ENCODE assay signal across 8 cellular contexts in genomic region chr3:47283596-47284364, GRCh38. TPM values are rescaled to one million over a fixed set of nuclear protein-coding genes. Genes with fewer than 3 reads are reported as not detected.
DNase-seq lines count a peak whose midpoint lies in the region; ATAC-seq and TF ChIP-seq lines count a peak whose summit lies in the region.

No MANE protein-coding gene starts in this region.

- peaks cover 36% of the 10 kb centered on the region for H3K4me1 Mint-ChIP-seq in activated CD8-positive, alpha-beta memory T cell treated with anti-CD3 and anti-CD28 coated beads, Interleukin-2, amount 10 ng/mL, durations not matched to agents 7 days and 5 days

- TF ChIP-seq CTCF in fibroblast of the aortic adventitia (IDR thresholded peaks at IDR 0.05; ENCODE audit: insufficient read depth, low read length) (no peak), ovary (IDR thresholded peaks at IDR 0.05) (no peak)

- ATAC-seq in activated CD8-positive, alpha-beta memory T cell treated with anti-CD3 and anti-CD28 coated beads, Interleukin-2, amount 10 ng/mL, durations not matched to agents 7 days and 5 days: peak; percentile 8
- ATAC-seq in GM18498 (IDR thresholded peaks at IDR 0.05; ENCODE audit: unreplicated experiment): no peak
- no peak for ATAC-seq in HG03196 (IDR thresholded peaks at IDR 0.05; ENCODE audit: unreplicated experiment)

- H3K9ac ChIP-seq in BLaER1 treated with 17β-estradiol and CSF1 and Interleukin-3, amounts not matched to agents 10 nM and 100 nM: peak overlapping the region; percentile 84 to 95 (median 91)
- peak overlapping the region; percentile 89 for H3K9ac ChIP-seq in HUES64 (ENCODE audit: low read depth, low read length)

- H3K27me3 ChIP-seq in BLaER1 treated with 17β-estradiol and CSF1 and Interleukin-3, amounts not matched to agents 10 nM and 100 nM: no peaks in the 10 kb centered on the region
- no peaks in the 10 kb centered on the region for H3K27me3 ChIP-seq in HUES64 (ENCODE audit: insufficient read depth, low read length)
- no peaks in the 10 kb centered on the region for H3K27me3 ChIP-seq in ovary

- peak overlapping the region; percentile 71 to 96 (median 81) for H3K4me3 ChIP-seq in BLaER1 treated with 17β-estradiol and CSF1 and Interleukin-3, amounts not matched to agents 10 nM and 100 nM
- H3K4me3 ChIP-seq in HUES64 (ENCODE audit: low read length) (peak overlapping the region; percentile 83), fibroblast of the aortic adventitia (ENCODE audit: low read depth, low read length) (peak overlapping the region; percentile 96), ovary (peak overlapping the region; percentile 80)

- peak overlapping the region; percentile 87 to 99 (median 94) for H3K27ac ChIP-seq in BLaER1 treated with 17β-estradiol and CSF1 and Interleukin-3, amounts not matched to agents 10 nM and 100 nM
- H3K27ac ChIP-seq in HUES64 (ENCODE audit: low read depth, low read length): peak overlapping the region; percentile 55; the same call in 1 of the 2 replicates
- no peak overlapping the region for H3K27ac ChIP-seq in ovary

- peaks cover 30 to 62% (median 47%) of the 10 kb centered on the region in 10 experiments for H3K4me1 ChIP-seq in BLaER1 treated with 17β-estradiol and CSF1 and Interleukin-3, amounts not matched to agents 10 nM and 100 nM
- H3K4me1 ChIP-seq in HUES64 (ENCODE audit: insufficient read depth, low read length) (0 out of 2 replicates have a peak, but pooled peaks cover 3% of the 10 kb centered on the region), ovary (ENCODE audit: insufficient read depth) (peaks cover 9% of the 10 kb centered on the region)

- H3K27me3 Mint-ChIP-seq in activated CD8-positive, alpha-beta memory T cell treated with anti-CD3 and anti-CD28 coated beads, Interleukin-2, amount 10 ng/mL, durations not matched to agents 7 days and 5 days: no peaks in the 10 kb centered on the region

- H3K27ac Mint-ChIP-seq in activated CD8-positive, alpha-beta memory T cell treated with anti-CD3 and anti-CD28 coated beads, Interleukin-2, amount 10 ng/mL, durations not matched to agents 7 days and 5 days: peak overlapping the region; percentile 100

- peak overlapping the region; percentile 87 to 97 (median 95) for H3K4me2 ChIP-seq in BLaER1 treated with 17β-estradiol and CSF1 and Interleukin-3, amounts not matched to agents 10 nM and 100 nM

- DNase-seq in activated CD8-positive, alpha-beta memory T cell treated with anti-CD3 and anti-CD28 coated beads, Interleukin-2, amount 10 ng/mL, durations not matched to agents 7 days and 5 days: peak; percentile 63
- DNase-seq in fibroblast of the aortic adventitia (ENCODE audit: low read depth) (no peak), ovary (peak in 2 of 5 donors; percentile 26 to 41), OCI-M2 (lab: John Stamatoyannopoulos, UW; ENCODE audit: unreplicated experiment) (no peak)

- peaks cover 0 to 74% (median 19%) of the 10 kb centered on the region in 11 experiments; a peak in 14 of 22 replicates for H4K20me1 ChIP-seq in BLaER1 treated with 17β-estradiol and CSF1 and Interleukin-3, amounts not matched to agents 10 nM and 100 nM

- peaks cover 17 to 46% (median 33%) of the 10 kb centered on the region in 11 experiments; a peak in 21 of 22 replicates for H3K36me3 ChIP-seq in BLaER1 treated with 17β-estradiol and CSF1 and Interleukin-3, amounts not matched to agents 10 nM and 100 nM
- H3K36me3 ChIP-seq in HUES64 (ENCODE audit: insufficient read depth, low read length) (peaks cover 18% of the 10 kb centered on the region), ovary (no peaks in the 10 kb centered on the region)

- no peak for TF ChIP-seq EP300 in ovary (IDR thresholded peaks at IDR 0.05)

- peaks cover 9% of the 10 kb centered on the region for H3K36me3 Mint-ChIP-seq in activated CD8-positive, alpha-beta memory T cell treated with anti-CD3 and anti-CD28 coated beads, Interleukin-2, amount 10 ng/mL, durations not matched to agents 7 days and 5 days

- CTCF ChIA-PET in activated CD8-positive, alpha-beta memory T cell treated with anti-CD3 and anti-CD28 coated beads, Interleukin-2, amount 10 ng/mL, durations not matched to agents 7 days and 5 days (lab: Charles Lee): interaction anchor here (0.6 to 1.2 kb wide), 3 partner anchors 72 to 120 kb away, joined by 3 to 4 read pairs (median 3); partner anchors contain the start of gene SETD2

- 44% methylated on average over 9 of the region's 12 CpGs for WGBS in HUES64
- 27 to 33% (median 31%) methylated on average over 12 of the region's 12 CpGs for WGBS in ovary, 3 donors

- no peak for TF ChIP-seq POLR2A in ovary (IDR thresholded peaks at IDR 0.05)

- H3K9me3 Mint-ChIP-seq in activated CD8-positive, alpha-beta memory T cell treated with anti-CD3 and anti-CD28 coated beads, Interleukin-2, amount 10 ng/mL, durations not matched to agents 7 days and 5 days (ENCODE audit: low read depth): no peaks in the 10 kb centered on the region

- peak overlapping the region; percentile 88 for H3K4me3 Mint-ChIP-seq in activated CD8-positive, alpha-beta memory T cell treated with anti-CD3 and anti-CD28 coated beads, Interleukin-2, amount 10 ng/mL, durations not matched to agents 7 days and 5 days

- intact Hi-C loops in ovary (cut with DNase I): no loop called here

- H3K9me3 ChIP-seq in BLaER1 treated with 17β-estradiol and CSF1 and Interleukin-3, amounts not matched to agents 10 nM and 100 nM (replicated peaks in 1 of 11): peaks cover 0 to 3% (median 0%) of the 10 kb centered on the region in 11 experiments; a peak in 1 of 22 replicates
- H3K9me3 ChIP-seq in HUES64 (ENCODE audit: insufficient read depth, low read depth, low read length) (no peaks in the 10 kb centered on the region), ovary (no peaks in the 10 kb centered on the region)

RNA-seq across cellular contexts. Expression of gene KLHL18, which starts 1.0 kb away (rescaled TPM):
- polyA plus RNA-seq in HUES64 (2013, experiment 1 of 2): 14.8 TPM
- 12.9 TPM for polyA plus RNA-seq in HUES64 (2013, experiment 2 of 2)
- 10 to 100 TPM; 25.1 to 33.5 TPM for total RNA-seq in activated CD8-positive, alpha-beta memory T cell treated with anti-CD3 and anti-CD28 coated beads, Interleukin-2, amount 10 ng/mL, durations not matched to agents 7 days and 5 days
- total RNA-seq in fibroblast of the aortic adventitia (ENCODE audit: low replicate concordance): 8.5 and 12.9 TPM in 2 replicates
- 10 to 100 TPM in 5 of 7 donors, 1 to 10 TPM in 2; 6.2 to 23.7 (median 19.8) TPM for total RNA-seq in ovary
- polyA plus RNA-seq in ovary: 1 to 10 TPM; 6.5 to 7.9 TPM

RNA-seq across cellular contexts. Expression of gene KIF9, which starts 1.2 kb away (rescaled TPM):
- polyA plus RNA-seq in HUES64 (2013, experiment 1 of 2): 7.0 TPM
- polyA plus RNA-seq in HUES64 (2013, experiment 2 of 2): 7.6 TPM
- total RNA-seq in activated CD8-positive, alpha-beta memory T cell treated with anti-CD3 and anti-CD28 coated beads, Interleukin-2, amount 10 ng/mL, durations not matched to agents 7 days and 5 days: 1 to 10 TPM; 3.7 to 5.8 TPM
- total RNA-seq in fibroblast of the aortic adventitia (ENCODE audit: low replicate concordance): 4.5 and 11.0 TPM in 2 replicates
- total RNA-seq in ovary: 10 to 100 TPM in 1 of 7 donors, 1 to 10 TPM in 6; 2.5 to 29.4 (median 4.5) TPM
- polyA plus RNA-seq in ovary: 1 to 10 TPM; 6.9 to 7.2 TPM

Comparison
In these comparisons a context has a peak if more than half of its experiments do, and no peak if none do; other contexts are left out.
1. H3K27ac ChIP-seq: peak in BLaER1 treated with 17β-estradiol and CSF1 and Interleukin-3, amounts not matched to agents 10 nM and 100 nM (11 of 11) and HUES64 (single experiment); none in ovary (0 of 2).
2. Peak in every context shown above with its lines, with median percentiles within 50 percentile points of each other: H3K4me3 ChIP-seq.